Comparison of ENCODE assay signal across 8 cellular contexts in genomic region chr7:114922652-114923402, GRCh38. TPM values are rescaled to one million over a fixed set of nuclear protein-coding genes. Genes with fewer than 3 reads are reported as not detected.
DNase-seq lines count a peak whose midpoint lies in the region; ATAC-seq, FAIRE-seq and TF ChIP-seq lines count a peak whose summit lies in the region.

No MANE protein-coding gene starts in this region.

- intact Hi-C loops in right cardiac atrium (cut with DNase I): loop anchor here in 1 of 4 donors (10.0 kb wide), 2 partner anchors 62 to 162 kb away; no protein-coding TSS in a partner anchor
- intact Hi-C loops in gastrocnemius medialis (cut with DNase I; ENCODE audit: low total_unique reads): loop anchor here (5.0 to 10.0 kb wide), 2 partner anchors 54 to 162 kb away; no protein-coding TSS in a partner anchor

- WGBS in right cardiac atrium: under 1% methylated on average over 51 of the region's 51 CpGs

- in situ Hi-C loops in gastrocnemius medialis (cut with MboI; ENCODE audit: low sequenced_read_pairs in 4 of 4): loop anchor here in 1 of 4 donors (5.0 kb wide), 1 partner anchor 84 kb away; no protein-coding TSS in a partner anchor

- H3K27me3 Mint-ChIP-seq in activated naive CD8-positive, alpha-beta T cell treated with anti-CD3 and anti-CD28 coated beads for 36 hours: no peaks in the 10 kb centered on the region

- no peak for FAIRE-seq in D721Med (lab: Jason Lieb, UNC)

- H3K4me1 Mint-ChIP-seq in activated naive CD8-positive, alpha-beta T cell treated with anti-CD3 and anti-CD28 coated beads for 36 hours: peaks cover 48% of the 10 kb centered on the region

- peaks cover 24% of the 10 kb centered on the region for H3K36me3 Mint-ChIP-seq in activated naive CD8-positive, alpha-beta T cell treated with anti-CD3 and anti-CD28 coated beads for 36 hours

- ATAC-seq in GM19023 (IDR thresholded peaks at IDR 0.05; ENCODE audit: unreplicated experiment) (peak; percentile 39), HG03108 (IDR thresholded peaks at IDR 0.05; ENCODE audit: unreplicated experiment) (peak; percentile 22), RWPE2 (ENCODE audit: low read depth) (peak; percentile 70), right cardiac atrium (peak; percentile 72 to 77), gastrocnemius medialis (peak; percentile 63 to 71)

- TF ChIP-seq POLR2A in gastrocnemius medialis (IDR thresholded peaks at IDR 0.05): no peak

- H3K4me1 ChIP-seq in RWPE2 (ENCODE audit: insufficient read depth, poor library complexity, severe bottlenecking) (peaks cover 7% of the 10 kb centered on the region), right cardiac atrium (ENCODE audit: control insufficient read depth, insufficient read depth, low read length) (no peaks in the 10 kb centered on the region), gastrocnemius medialis (peaks cover 8 to 12% of the 10 kb centered on the region in 2 donors)

- peak overlapping the region; percentile 96 for H3K27ac Mint-ChIP-seq in activated naive CD8-positive, alpha-beta T cell treated with anti-CD3 and anti-CD28 coated beads for 36 hours

- H3K36me3 ChIP-seq in RWPE2 (ENCODE audit: low read depth) (no peaks in the 10 kb centered on the region), gastrocnemius medialis (no peaks in the 10 kb centered on the region)

- POLR2A ChIA-PET in AG04449 (lab: Yijun Ruan, JAX): interaction anchor here (0.7 to 1.5 kb wide), 2 partner anchors 22 to 33 kb away, joined by 3 to 7 read pairs; no protein-coding TSS in a partner anchor

- H3K27me3 ChIP-seq in RWPE2 (ENCODE audit: insufficient read depth, poor library complexity, severe bottlenecking) (no peaks in the 10 kb centered on the region), right cardiac atrium (ENCODE audit: control insufficient read depth, insufficient read depth) (no peaks in the 10 kb centered on the region), gastrocnemius medialis (no peaks in the 10 kb centered on the region)

- peak overlapping the region; percentile 89 for H3K4me3 Mint-ChIP-seq in activated naive CD8-positive, alpha-beta T cell treated with anti-CD3 and anti-CD28 coated beads for 36 hours

- TF ChIP-seq CTCF in AG04449 (IDR thresholded peaks at IDR 0.05; ENCODE audit: insufficient read depth, low read length, missing control alignments): no peak
- TF ChIP-seq CTCF in RWPE2 (IDR thresholded peaks at IDR 0.05; ENCODE audit: poor library complexity, severe bottlenecking): no peak
- no peak for TF ChIP-seq CTCF in gastrocnemius medialis (IDR thresholded peaks at IDR 0.05 in 4 of 5, conservative IDR thresholded peaks at IDR 0.05 in 1 of 5)
- TF ChIP-seq CTCF in D721Med (IDR thresholded peaks at IDR 0.05; ENCODE audit: insufficient read depth, missing control alignments): no peak

- H3K9me3 ChIP-seq in RWPE2 (ENCODE audit: severe bottlenecking): no peaks in the 10 kb centered on the region
- H3K9me3 ChIP-seq in right cardiac atrium (ENCODE audit: control insufficient read depth, low read length): no peaks in the 10 kb centered on the region
- no peaks in the 10 kb centered on the region for H3K9me3 ChIP-seq in gastrocnemius medialis

- peak overlapping the region; percentile 77 for H3K4me3 ChIP-seq in AG04449 (ENCODE audit: low read depth, low read length)
- peak overlapping the region; percentile 70 for H3K4me3 ChIP-seq in RWPE2 (ENCODE audit: severe bottlenecking)
- peak overlapping the region; percentile 71 for H3K4me3 ChIP-seq in right cardiac atrium (ENCODE audit: low read length)
- H3K4me3 ChIP-seq in gastrocnemius medialis: peak overlapping the region; percentile 76 to 96 (median 86)

- no peaks in the 10 kb centered on the region for H3K9me3 Mint-ChIP-seq in activated naive CD8-positive, alpha-beta T cell treated with anti-CD3 and anti-CD28 coated beads for 36 hours

- H3K27ac ChIP-seq in RWPE2 (ENCODE audit: poor library complexity, severe bottlenecking): peak overlapping the region; percentile 29
- peak overlapping the region; percentile 74 for H3K27ac ChIP-seq in right cardiac atrium (ENCODE audit: low read length)
- peak overlapping the region; percentile 77 to 89 (median 85) for H3K27ac ChIP-seq in gastrocnemius medialis

- DNase-seq in AG04449 (ENCODE audit: low read depth, low spot score): no peak
- no peak for DNase-seq in RWPE2 (ENCODE audit: low spot score)
- DNase-seq in activated naive CD8-positive, alpha-beta T cell treated with anti-CD3 and anti-CD28 coated beads for 36 hours: peak; percentile 50
- DNase-seq in right cardiac atrium: peak; percentile 47 to 72 (median 70)
- DNase-seq in gastrocnemius medialis: peak; percentile 3 to 22
- no peak for DNase-seq in D721Med (ENCODE audit: insufficient read length, low spot score)

- CTCF ChIA-PET in AG04449 (lab: Yijun Ruan, JAX): interaction anchor here (1.5 kb wide), 1 partner anchor 57 kb away, joined by 6 read pairs; no protein-coding TSS in a partner anchor

RNA-seq across cellular contexts. Expression of gene MDFIC, which starts 0.9 kb away (rescaled TPM):
- total RNA-seq in activated naive CD8-positive, alpha-beta T cell treated with anti-CD3 and anti-CD28 coated beads for 36 hours: 10 to 100 TPM; 55.9 to 57.1 TPM
- total RNA-seq in right cardiac atrium: 10 to 100 TPM; 18.6 to 23.8 (median 22.2) TPM
- polyA plus RNA-seq in right cardiac atrium: 9.2 TPM
- 10 to 100 TPM in 3 of 4 donors, 1 to 10 TPM in 1; 6.3 to 11.6 (median 10.6) TPM for total RNA-seq in gastrocnemius medialis

Comparison
In these comparisons a context has a peak if more than half of its experiments do, and no peak if none do; other contexts are left out.
1. DNase-seq: peak in activated naive CD8-positive, alpha-beta T cell treated with anti-CD3 and anti-CD28 coated beads for 36 hours (single experiment), right cardiac atrium (3 of 3) and gastrocnemius medialis (2 of 2); none in AG04449 (single experiment), RWPE2 (single experiment) and D721Med (single experiment).
2. ATAC-seq: peak in every context shown above with its lines; median percentile 74 in right cardiac atrium; 70 in RWPE2; 67 in gastrocnemius medialis; 39 in GM19023; 22 in HG03108.
3. H3K27ac ChIP-seq: peak in every context shown above with its lines; median percentile 85 in gastrocnemius medialis; 74 in right cardiac atrium; 29 in RWPE2.
4. Peak in every context shown above with its lines, with median percentiles within 50 percentile points of each other: H3K4me3 ChIP-seq.